Comparison of ENCODE assay signal across 1 cellular context in the genomic region with DNA sequence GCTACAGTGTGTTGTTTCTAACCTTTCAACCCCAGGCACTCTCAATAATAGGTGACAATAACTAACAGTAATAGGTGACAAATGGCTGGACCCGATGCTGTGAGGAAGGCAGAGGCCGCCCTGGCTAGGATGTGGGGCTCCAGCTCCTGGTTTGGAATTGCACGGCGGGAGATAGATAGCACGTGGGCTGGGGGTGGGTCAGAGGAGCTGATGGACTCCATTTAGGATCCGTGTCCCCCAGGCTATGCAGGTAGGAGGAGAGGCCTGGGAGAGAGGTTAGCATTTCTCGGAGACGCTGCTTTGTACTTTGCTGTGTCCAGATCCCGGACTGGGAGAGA.
TF ChIP-seq lines count a peak whose summit lies in the region.

No MANE protein-coding gene starts in this region.

TF ChIP-seq in WTC11, 78 proteins besides CTCF, POLR2A, EP300 and RAD21:
- TF ChIP-seq ETV6 (CRISPR knock-in tag; IDR thresholded peaks at IDR 0.05) = 0 out of 2 replicates have a peak, but pooled peaks have one; percentile 3
- TF ChIP-seq, protein P1, sequence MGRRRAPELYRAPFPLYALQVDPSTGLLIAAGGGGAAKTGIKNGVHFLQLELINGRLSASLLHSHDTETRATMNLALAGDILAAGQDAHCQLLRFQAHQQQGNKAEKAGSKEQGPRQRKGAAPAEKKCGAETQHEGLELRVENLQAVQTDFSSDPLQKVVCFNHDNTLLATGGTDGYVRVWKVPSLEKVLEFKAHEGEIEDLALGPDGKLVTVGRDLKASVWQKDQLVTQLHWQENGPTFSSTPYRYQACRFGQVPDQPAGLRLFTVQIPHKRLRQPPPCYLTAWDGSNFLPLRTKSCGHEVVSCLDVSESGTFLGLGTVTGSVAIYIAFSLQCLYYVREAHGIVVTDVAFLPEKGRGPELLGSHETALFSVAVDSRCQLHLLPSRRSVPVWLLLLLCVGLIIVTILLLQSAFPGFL (CRISPR knock-in tag; IDR thresholded peaks at IDR 0.05; ENCODE audit: borderline replicate concordance) = no peak
